21 cellular contexts compared by ENCODE assay signal in genomic region chr21:25458484-25458883, GRCh38.
DNase-seq lines count a peak whose midpoint lies in the region; ATAC-seq lines count a peak whose summit lies in the region.
"Had no signal": no experiment of that assay in that cellular context is flagged by ENCODE, and none has a peak within 500 bp of the region (broad histone marks: within the 10 kb centered on the region; RNA-seq: fewer than 3 reads in every experiment).

No MANE protein-coding gene starts in this region.

- no peak overlapping the region for H3K23ac ChIP-seq in trophoblast cell (ENCODE audit: low read length)

- H2BK12ac ChIP-seq in trophoblast cell (ENCODE audit: low read length), result no peak overlapping the region

- no peak overlapping the region for H2BK5ac ChIP-seq in trophoblast cell (ENCODE audit: low read depth, low read length, poor library complexity)

- no peak for ATAC-seq in CD4-positive, CD25-positive, alpha-beta regulatory T cell (ENCODE audit: low read depth in 2 of 2)
- ATAC-seq in esophagus mucosa, result peak; percentile 17
- ATAC-seq: effector memory CD8-positive, alpha-beta T cell; heart right ventricle had no signal

- H3K18ac ChIP-seq in trophoblast cell (ENCODE audit: low read length), result no peak overlapping the region

- no peak overlapping the region for H2AK5ac ChIP-seq in trophoblast cell (ENCODE audit: low read length)

- no peak overlapping the region for H3K27ac ChIP-seq in ACC112 (ENCODE audit: low read depth, low read length)
- peak overlapping the region; percentile 87 for H3K27ac ChIP-seq in CD4-positive, CD25-positive, alpha-beta regulatory T cell (ENCODE audit: insufficient read depth, low read length, poor library complexity, severe bottlenecking)
- peak overlapping the region; percentile 92 for H3K27ac ChIP-seq in SJCRH30
- no peak overlapping the region for H3K27ac ChIP-seq in trophoblast cell (ENCODE audit: low read depth, low read length)
- H3K27ac ChIP-seq: suprapubic skin had no signal

- H2BK120ac ChIP-seq in trophoblast cell (ENCODE audit: insufficient read depth, low read length, poor library complexity), result no peak overlapping the region

- H3K14ac ChIP-seq in trophoblast cell (ENCODE audit: low read length), result no peak overlapping the region

- no peaks in the 10 kb centered on the region for H3K27me3 Mint-ChIP-seq in CD4-positive, CD25-positive, alpha-beta regulatory T cell
- H3K27me3 Mint-ChIP-seq: effector memory CD8-positive, alpha-beta T cell; progenitor cell of endocrine pancreas had no signal

- no CpG with 5 or more reads among the region's 1 CpG for WGBS in trophoblast cell (ENCODE audit: extremely low coverage, insufficient coverage, insufficient read length)

- H3K4me1 Mint-ChIP-seq in CD4-positive, CD25-positive, alpha-beta regulatory T cell, result peaks cover 28 to 54% (median 40%) of the 10 kb centered on the region in 4 donors

- no peak overlapping the region for H4K91ac ChIP-seq in trophoblast cell (ENCODE audit: low read depth, low read length)

- no peak overlapping the region for H3K9ac ChIP-seq in trophoblast cell (ENCODE audit: low read length)

- H4K12ac ChIP-seq in trophoblast cell (ENCODE audit: low read depth, low read length), result no peak overlapping the region

- no peak for DNase-seq in CD4-positive, CD25-positive, alpha-beta regulatory T cell
- DNase-seq in SJCRH30 (peak in 1 of 2 experiments; percentile 52), NCI-H526 (lab: John Stamatoyannopoulos, UW) (no peak), COLO668 (lab: John Stamatoyannopoulos, UW; ENCODE audit: unreplicated experiment) (no peak), trophoblast cell (no peak)
- DNase-seq in effector CD8-positive, alpha-beta T cell (lab: John Stamatoyannopoulos, UW), result no peak
- DNase-seq: activated CD4-positive, CD25-positive, alpha-beta regulatory T cell treated with anti-CD3 and anti-CD28 coated beads, Interleukin-2, amount 50 U/mL, for 72 hours; aorta; DMS153; effector memory CD8-positive, alpha-beta T cell; GOT3; heart right ventricle; NCI-H2107; NCI-H524 treated with DMSO at 0.1 percent for 48 hours; SHP77; stimulated activated CD4-positive, alpha-beta T cell treated with anti-CD3 and anti-CD28 coated beads, Interleukin-2, amount 100 ng/mL, for 48 hours had no signal

- no peaks in the 10 kb centered on the region for H3K36me3 Mint-ChIP-seq in CD4-positive, CD25-positive, alpha-beta regulatory T cell

- peak overlapping the region in 2 of 4 donors; percentile 28 to 66 for H3K4me3 Mint-ChIP-seq in CD4-positive, CD25-positive, alpha-beta regulatory T cell
- H3K4me3 Mint-ChIP-seq: effector memory CD8-positive, alpha-beta T cell had no signal

- H3K9me3 Mint-ChIP-seq in CD4-positive, CD25-positive, alpha-beta regulatory T cell, result no peaks in the 10 kb centered on the region
- H3K9me3 Mint-ChIP-seq: effector memory CD8-positive, alpha-beta T cell had no signal

- H3K4me1 ChIP-seq in ACC112 (ENCODE audit: control insufficient read depth, insufficient read depth, low read length, unreplicated experiment), result peaks cover 8% of the 10 kb centered on the region
- peaks cover 25% of the 10 kb centered on the region for H3K4me1 ChIP-seq in CD4-positive, CD25-positive, alpha-beta regulatory T cell (ENCODE audit: control insufficient read depth, insufficient read depth, low read length, poor library complexity, severe bottlenecking)
- H3K4me1 ChIP-seq in SJCRH30, result peaks cover 38% of the 10 kb centered on the region
- no peaks in the 10 kb centered on the region for H3K4me1 ChIP-seq in trophoblast cell (ENCODE audit: control insufficient read depth in 1 of 2, insufficient read depth in 2 of 2, low read length in 2 of 2)

- no peak overlapping the region for H3K4ac ChIP-seq in trophoblast cell (ENCODE audit: low read depth, low read length)

- H3K79me2 ChIP-seq in ACC112 (ENCODE audit: control insufficient read depth, insufficient read depth, low read length, unreplicated experiment) (no peaks in the 10 kb centered on the region), trophoblast cell (ENCODE audit: control insufficient read depth, insufficient read depth, low read length, poor library complexity) (no peaks in the 10 kb centered on the region)

- no peaks in the 10 kb centered on the region for H3K79me1 ChIP-seq in trophoblast cell (ENCODE audit: low read length)

- no peaks in the 10 kb centered on the region for H3K36me3 ChIP-seq in ACC112 (ENCODE audit: insufficient read depth, low read length)
- no peaks in the 10 kb centered on the region for H3K36me3 ChIP-seq in CD4-positive, CD25-positive, alpha-beta regulatory T cell (ENCODE audit: control insufficient read depth, insufficient read depth, low read length)
- H3K36me3 ChIP-seq in SJCRH30, result no peaks in the 10 kb centered on the region
- no peaks in the 10 kb centered on the region for H3K36me3 ChIP-seq in trophoblast cell (ENCODE audit: control insufficient read depth in 1 of 2, insufficient read depth in 2 of 2, low read length in 2 of 2)
- H3K36me3 ChIP-seq: heart right ventricle, suprapubic skin had no signal

- no peaks in the 10 kb centered on the region for H3K9me3 ChIP-seq in CD4-positive, CD25-positive, alpha-beta regulatory T cell (ENCODE audit: control insufficient read depth in 2 of 2, low read length in 2 of 2)
- H3K9me3 ChIP-seq in SJCRH30 (replicated peaks), result no peaks in the 10 kb centered on the region; the same call in 1 of the 2 replicates
- H3K9me3 ChIP-seq in trophoblast cell (ENCODE audit: insufficient read depth, low read depth, low read length), result no peaks in the 10 kb centered on the region
- H3K9me3 ChIP-seq: heart right ventricle, suprapubic skin had no signal

- H3K4me3 ChIP-seq in ACC112 (ENCODE audit: low read depth, low read length) (no peak overlapping the region), SJCRH30 (no peak overlapping the region), trophoblast cell (ENCODE audit: low read depth, low read length) (no peak overlapping the region)
- H3K4me3 ChIP-seq in CD4-positive, CD25-positive, alpha-beta regulatory T cell (ENCODE audit: low read depth, low read length), result no peak overlapping the region
- H3K4me3 ChIP-seq: heart right ventricle, skin epidermis, suprapubic skin had no signal

- H3K27me3 ChIP-seq in ACC112 (ENCODE audit: insufficient read depth, low read length) (no peaks in the 10 kb centered on the region), SJCRH30 (no peaks in the 10 kb centered on the region), trophoblast cell (ENCODE audit: insufficient read depth, low read length) (no peaks in the 10 kb centered on the region)
- H3K27me3 ChIP-seq in CD4-positive, CD25-positive, alpha-beta regulatory T cell (ENCODE audit: control insufficient read depth, insufficient read depth, low read length), result no peaks in the 10 kb centered on the region
- H3K27me3 ChIP-seq: heart right ventricle, suprapubic skin had no signal

- no peak overlapping the region for H3K4me2 ChIP-seq in trophoblast cell (ENCODE audit: low read length)

- no peak overlapping the region for H4K8ac ChIP-seq in trophoblast cell (ENCODE audit: low read depth, low read length)

- H3K27ac Mint-ChIP-seq in CD4-positive, CD25-positive, alpha-beta regulatory T cell, result peak overlapping the region; percentile 1 to 85 (median 74)
- H3K27ac Mint-ChIP-seq: progenitor cell of endocrine pancreas had no signal

- H2AFZ ChIP-seq in ACC112 (ENCODE audit: low read length, unreplicated experiment) (peak overlapping the region; percentile 35), trophoblast cell (ENCODE audit: insufficient read depth, low read length, poor library complexity) (no peak overlapping the region)

Comparison
In these comparisons a context has a peak if more than half of its experiments do, and no peak if none do; other contexts are left out.
1. H3K27ac ChIP-seq: peak in CD4-positive, CD25-positive, alpha-beta regulatory T cell (single experiment) and SJCRH30 (single experiment); none in ACC112 (single experiment) and trophoblast cell (single experiment).